12 cellular contexts compared by ENCODE assay signal in genomic region chr1:88401283-88401682, GRCh38.
DNase-seq lines count a peak whose midpoint lies in the region; ATAC-seq and TF ChIP-seq lines count a peak whose summit lies in the region.
"Had no signal": no experiment of that assay in that cellular context is flagged by ENCODE, and none has a peak within 500 bp of the region (broad histone marks: within the 10 kb centered on the region; RNA-seq: fewer than 3 reads in every experiment).

No MANE protein-coding gene starts in this region.

- H3K27me3 ChIP-seq in ascending aorta: no peaks in the 10 kb centered on the region

- intact Hi-C loops in ascending aorta (cut with DNase I): no loop called here

- H3K9me3 ChIP-seq in ascending aorta: no peaks in the 10 kb centered on the region

- H3K27ac ChIP-seq in ascending aorta: no peak overlapping the region

- TF ChIP-seq CTCF in GM12864 (IDR thresholded peaks at IDR 0.05; ENCODE audit: low read depth, low read length, missing control alignments): no peak
- TF ChIP-seq CTCF in ascending aorta (IDR thresholded peaks at IDR 0.05): no peak

- H3K36me3 ChIP-seq in ascending aorta: no peaks in the 10 kb centered on the region

- H3K4me1 ChIP-seq in ascending aorta: no peaks in the 10 kb centered on the region

- H3K4me3 ChIP-seq in GM12864 (ENCODE audit: low read depth, low read length) (no peak overlapping the region), ascending aorta (no peak overlapping the region)

- DNase-seq in GM12864 (ENCODE audit: low read depth): peak; percentile 38
- no peak for DNase-seq in AG20443 (ENCODE audit: low spot score)
- DNase-seq in NCI-H526 (lab: John Stamatoyannopoulos, UW): no peak
- DNase-seq in ascending aorta (ENCODE audit: low spot score in 2 of 2): no peak
- no peak for DNase-seq in activated CD4-positive, alpha-beta T cell treated with anti-CD3 and anti-CD28 coated beads for 48 hours
- DNase-seq: activated CD4-positive, alpha-beta memory T cell treated with anti-CD3 and anti-CD28 coated beads for 36 hours; NCI-H82; stimulated activated naive CD4-positive, alpha-beta T cell had no signal

- ATAC-seq in GM19043 (IDR thresholded peaks at IDR 0.05; ENCODE audit: low read depth, unreplicated experiment) (peak; percentile 76), GM21825 (IDR thresholded peaks at IDR 0.05; ENCODE audit: unreplicated experiment) (peak; percentile 74), HG03159 (IDR thresholded peaks at IDR 0.05; ENCODE audit: unreplicated experiment) (peak; percentile 93)
- ATAC-seq: HCT116 had no signal
